ENCODE assay signal across 24 cellular contexts in genomic region chr13:109330123-109330522, GRCh38.
"Had no signal": no experiment of that assay in that cellular context is flagged by ENCODE, and none has a peak within 500 bp of the region (broad histone marks: within the 10 kb centered on the region; RNA-seq: fewer than 3 reads in every experiment).

No MANE protein-coding gene starts in this region.

- H3K4me3 ChIP-seq: psoas muscle, right lobe of liver, sigmoid colon, stomach, thoracic aorta, thyroid gland, tibial nerve, vagina had no signal

- H3K27me3 ChIP-seq: neutrophil, right lobe of liver, sigmoid colon, stomach, tibial nerve, vagina had no signal

- ATAC-seq: naive thymus-derived CD8-positive, alpha-beta T cell; natural killer cell treated with Interleukin-12 subunit alpha and Interleukin-12 subunit beta and Interleukin-15 and Interleukin-18, amount 100 ng/mL, for 72 hours; psoas muscle; right cardiac atrium; right lobe of liver; stimulated activated effector memory CD8-positive, alpha-beta T cell treated with anti-CD3 and anti-CD28 coated beads, Interleukin-12 subunit alpha, Interleukin-12 subunit beta, amount 100 ng/mL, for 72 hours; stimulated activated naive B cell treated with anti-CD40 and anti-IgM and Interleukin-4, amounts not matched to agents 10 μg/mL and 1 μg/mL and 100 μg/mL, for 72 hours had no signal

- H3K79me2 ChIP-seq: parathyroid adenoma had no signal

- H3K9ac ChIP-seq: parathyroid adenoma had no signal

- H3K9me3 ChIP-seq: neutrophil, psoas muscle, right lobe of liver, sigmoid colon, stomach, thoracic aorta, thyroid gland, tibial nerve, vagina had no signal

- H3K27ac ChIP-seq: neutrophil, parathyroid adenoma, psoas muscle, right lobe of liver, sigmoid colon, stomach, thoracic aorta, thyroid gland, tibial nerve, vagina had no signal

- H3K36me3 ChIP-seq: neutrophil, right lobe of liver, sigmoid colon, stomach, thoracic aorta, thyroid gland, tibial nerve, vagina had no signal

- H2AFZ ChIP-seq: parathyroid adenoma had no signal

- H3K4me1 ChIP-seq: parathyroid adenoma, psoas muscle, right lobe of liver, sigmoid colon, thyroid gland, tibial nerve, vagina had no signal

- DNase-seq: naive thymus-derived CD8-positive, alpha-beta T cell; nephron progenitor cell; nucleus accumbens; posterior cingulate gyrus; psoas muscle; right cardiac atrium; right lobe of liver; sigmoid colon; small intestine; stimulated activated CD4-positive, alpha-beta T cell treated with anti-CD3 and anti-CD28 coated beads, Interleukin-15, amount 100 ng/mL, for 24 hours; stimulated activated CD4-positive, alpha-beta T cell treated with anti-CD3 and anti-CD28 coated beads, Interleukin-2, amount 100 ng/mL, for 24 hours; stimulated activated CD4-positive, alpha-beta T cell treated with anti-CD3 and anti-CD28 coated beads, Interleukin-2, amount 100 ng/mL, for 48 hours; stimulated activated CD4-positive, alpha-beta T cell treated with anti-CD3 and anti-CD28 coated beads, Interleukin-4, amount 100 ng/mL, for 24 hours; stimulated activated naive B cell treated with anti-CD40 and anti-IgM and Interleukin-4, amounts not matched to agents 10 μg/mL and 1 μg/mL and 100 μg/mL, for 72 hours; stimulated activated naive CD4-positive, alpha-beta T cell treated with Interleukin-2 at 50 U/mL for 16 hours; stomach; thyroid gland had no signal
